In genomic region chr19:57242821-57243220, GRCh38 we compare ENCODE assay signal across 2 cellular contexts.
TF ChIP-seq lines count a peak whose summit lies in the region.

No MANE protein-coding gene starts in this region.

TF ChIP-seq in SK-N-SH, 30 proteins besides CTCF, POLR2A, EP300 and RAD21:
- no peak for TF ChIP-seq RFX5 (IDR thresholded peaks at IDR 0.05; ENCODE audit: low read length)
- TF ChIP-seq SIN3A (IDR thresholded peaks at IDR 0.05; ENCODE audit: borderline replicate concordance, low read depth, low read length): no peak
- TF ChIP-seq TEAD4 (IDR thresholded peaks at IDR 0.05; ENCODE audit: borderline replicate concordance, insufficient read depth): no peak
- no peak for TF ChIP-seq GABPA (IDR thresholded peaks at IDR 0.05; ENCODE audit: low read depth)
- TF ChIP-seq FOXJ3 (CRISPR knock-in tag; IDR thresholded peaks at IDR 0.05): no peak
- TF ChIP-seq PBX3 (IDR thresholded peaks at IDR 0.05): no peak
- TF ChIP-seq YY1 (IDR thresholded peaks at IDR 0.05; ENCODE audit: low read depth): no peak
- no peak for TF ChIP-seq REST (IDR thresholded peaks at IDR 0.05; ENCODE audit: low read depth, low read length)
- no peak for TF ChIP-seq MXI1 (IDR thresholded peaks at IDR 0.05; ENCODE audit: low read depth, low read length)
- TF ChIP-seq TCF12 (IDR thresholded peaks at IDR 0.05): no peak
- no peak for TF ChIP-seq FOXM1 (IDR thresholded peaks at IDR 0.05; ENCODE audit: low read depth)
- no peak for TF ChIP-seq MEF2A (IDR thresholded peaks at IDR 0.05; ENCODE audit: borderline replicate concordance, low read depth)
- TF ChIP-seq RCOR1 (IDR thresholded peaks at IDR 0.05; ENCODE audit: low read length): no peak
- TF ChIP-seq USF2 (IDR thresholded peaks at IDR 0.05; ENCODE audit: borderline replicate concordance, low read depth, low read length): no peak
- TF ChIP-seq GATA2 (CRISPR knock-in tag; IDR thresholded peaks at IDR 0.05): no peak
- no peak for TF ChIP-seq USF1 (IDR thresholded peaks at IDR 0.05; ENCODE audit: borderline replicate concordance, low read depth)
- no peak for TF ChIP-seq EZH2phosphoT487 (IDR thresholded peaks at IDR 0.05; ENCODE audit: borderline replicate concordance, low read depth)
- TF ChIP-seq POLR2AphosphoS5 (IDR thresholded peaks at IDR 0.05; ENCODE audit: low read depth, low read length): no peak
- TF ChIP-seq SMC3 (IDR thresholded peaks at IDR 0.05; ENCODE audit: low read depth, low read length): no peak
- TF ChIP-seq FOSL2 (IDR thresholded peaks at IDR 0.05; ENCODE audit: borderline replicate concordance, low read depth): no peak

TF ChIP-seq in SK-N-SH treated with all-trans-retinoic acid at 6 μM for 48 hours, 23 proteins besides CTCF, POLR2A, EP300 and RAD21:
- no peak for TF ChIP-seq CREB5 (CRISPR knock-in tag; IDR thresholded peaks at IDR 0.05; ENCODE audit: low read depth)
- no peak for TF ChIP-seq CSDC2 (CRISPR knock-in tag; IDR thresholded peaks at IDR 0.05)
- no peak for TF ChIP-seq PATZ1 (CRISPR knock-in tag; IDR thresholded peaks at IDR 0.05; ENCODE audit: borderline replicate concordance)
- no peak for TF ChIP-seq SNAI2 (CRISPR knock-in tag; IDR thresholded peaks at IDR 0.05)
- no peak for TF ChIP-seq ZC3H10 (CRISPR knock-in tag; IDR thresholded peaks at IDR 0.05)
- TF ChIP-seq RARB (CRISPR knock-in tag; IDR thresholded peaks at IDR 0.05): no peak
- no peak for TF ChIP-seq PPARA (CRISPR knock-in tag; IDR thresholded peaks at IDR 0.05; ENCODE audit: borderline replicate concordance)
- TF ChIP-seq BACH2 (CRISPR knock-in tag; IDR thresholded peaks at IDR 0.05; ENCODE audit: borderline replicate concordance): no peak
- TF ChIP-seq ESRRG (CRISPR knock-in tag; IDR thresholded peaks at IDR 0.05): no peak
- TF ChIP-seq ZNF70 (CRISPR knock-in tag; IDR thresholded peaks at IDR 0.05): no peak
- TF ChIP-seq ZFP30 (CRISPR knock-in tag; IDR thresholded peaks at IDR 0.05): no peak
- no peak for TF ChIP-seq TOX (CRISPR knock-in tag; IDR thresholded peaks at IDR 0.05; ENCODE audit: borderline replicate concordance)
- no peak for TF ChIP-seq ISL1 (CRISPR knock-in tag; IDR thresholded peaks at IDR 0.05)
- no peak for TF ChIP-seq TSHZ2 (CRISPR knock-in tag; IDR thresholded peaks at IDR 0.05)
- TF ChIP-seq ZFP3 (CRISPR knock-in tag; IDR thresholded peaks at IDR 0.05): no peak
- no peak for TF ChIP-seq POU6F1 (CRISPR knock-in tag; IDR thresholded peaks at IDR 0.05; ENCODE audit: borderline replicate concordance, low read depth)
- no peak for TF ChIP-seq TCF4 (CRISPR knock-in tag; IDR thresholded peaks at IDR 0.05; ENCODE audit: borderline replicate concordance)
- TF ChIP-seq OSR1 (CRISPR knock-in tag; IDR thresholded peaks at IDR 0.05): no peak
- no peak for TF ChIP-seq ZNF565 (CRISPR knock-in tag; conservative IDR thresholded peaks at IDR 0.05; ENCODE audit: low read depth)
- TF ChIP-seq CSRNP3 (CRISPR knock-in tag; IDR thresholded peaks at IDR 0.05): no peak
